Comparison of ENCODE assay signal across 8 cellular contexts in the genomic region with DNA sequence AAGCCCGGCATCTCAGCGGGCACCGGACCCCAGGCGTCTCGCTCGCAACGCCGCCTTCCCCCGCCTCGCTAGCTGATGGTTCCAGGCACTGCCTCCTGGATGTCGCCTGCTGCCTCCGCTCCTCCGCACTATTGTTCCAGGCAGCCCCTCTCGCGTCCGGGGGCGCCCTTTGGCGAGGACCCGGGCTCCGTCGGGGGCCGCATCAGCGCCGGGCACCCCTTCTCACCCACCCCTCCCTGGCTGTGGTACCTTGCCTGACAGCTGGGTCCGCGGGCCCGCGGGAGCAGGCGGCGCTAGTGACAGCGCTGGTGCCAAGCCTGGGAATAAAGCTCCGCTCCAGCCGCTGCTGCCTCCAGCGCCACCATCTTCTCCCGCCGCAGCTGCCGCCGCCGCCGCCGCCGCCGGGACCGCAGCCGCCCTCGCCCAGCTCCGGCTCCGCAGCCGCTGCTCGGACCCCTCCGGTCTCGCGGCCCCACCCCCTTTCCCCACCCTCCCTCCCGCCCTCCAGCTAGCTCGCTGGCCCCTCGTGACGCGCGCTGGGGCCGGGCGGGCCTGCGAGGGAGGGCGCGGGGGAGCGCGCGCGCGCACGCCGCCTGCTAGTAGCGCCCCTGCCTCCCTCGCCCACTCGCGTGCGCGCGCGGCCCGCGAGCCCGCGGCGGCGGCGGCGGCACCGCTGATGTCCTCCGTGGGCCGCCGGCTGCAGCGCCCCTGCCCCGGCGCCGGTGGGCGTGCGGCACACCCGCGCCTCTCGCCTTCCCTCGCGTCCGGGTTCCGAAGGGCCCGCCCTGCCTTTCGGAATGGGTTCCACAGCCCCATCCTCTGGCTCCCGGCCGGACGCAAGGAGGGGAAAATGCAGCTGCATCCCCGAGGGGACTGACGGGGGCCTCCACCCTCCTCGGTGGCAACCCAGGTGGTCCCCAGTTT. TPM values are rescaled to one million over a fixed set of nuclear protein-coding genes. Genes with fewer than 3 reads are reported as not detected.
A peak's percentile ranks its signal among the peaks of the same experiment; 100 is the strongest.
DNase-seq lines count a peak whose midpoint lies in the region; ATAC-seq, FAIRE-seq and TF ChIP-seq lines count a peak whose summit lies in the region.

Gene APBA1 (minus strand): TSS at position 468 of the 924 bp plus-strand sequence.

- no peak for FAIRE-seq in pancreas (lab: Jason Lieb, UNC)
- peak; percentile 53 for FAIRE-seq in urothelium cell line (lab: Jason Lieb, UNC)

- H3K4me3 ChIP-seq in SJSA1 (peak within 1 kb of the TSS; percentile 75), adipocyte (ENCODE audit: low read length) (peak within 1 kb of the TSS; percentile 89), heart left ventricle (peak within 1 kb of the TSS; percentile 48 to 99 (median 82)), pancreas (peak within 1 kb of the TSS; percentile 73 to 93 (median 81))

- TF ChIP-seq CTCF in C4-2B (conservative IDR thresholded peaks at IDR 0.05) (no peak), heart left ventricle (IDR thresholded peaks at IDR 0.05) (peak in 4 of 12 donors; percentile 6 to 24 (median 14)), pancreas (IDR thresholded peaks at IDR 0.05) (no peak)

- H3K9me3 ChIP-seq in SJSA1 (replicated peaks) (no peaks in the 10 kb centered on the region), adipocyte (ENCODE audit: control insufficient read depth, low read length) (no peaks in the 10 kb centered on the region), heart left ventricle (no peaks in the 10 kb centered on the region), pancreas (no peaks in the 10 kb centered on the region)

- H3K27ac ChIP-seq in C4-2B (peak within 1 kb of the TSS; percentile 46), SJSA1 (no peak within 1 kb of the TSS), heart left ventricle (peak within 1 kb of the TSS; percentile 35 to 89 (median 80)), pancreas (peak within 1 kb of the TSS; percentile 36 to 74 (median 55))

- 0 to 1% (median 0%) methylated on average over 15 to 112 of the region's 112 CpGs for WGBS in heart left ventricle, 4 donors
- WGBS in pancreas, 2 donors = 0 to 1% methylated on average over 77 to 112 of the region's 112 CpGs

- DNase-seq in SJSA1 (ENCODE audit: low read depth in 1 of 2, low spot score in 2 of 2) (peak; percentile 47 to 63), adipocyte (ENCODE audit: low read depth) (peak; percentile 90), heart left ventricle (peak; percentile 57 to 83 (median 81)), pancreas (peak; percentile 47 to 85 (median 70)), urothelium cell line (ENCODE audit: low spot score) (peak; percentile 73)

- peak; percentile 34 for ATAC-seq in GM19452 (IDR thresholded peaks at IDR 0.05; ENCODE audit: unreplicated experiment)
- ATAC-seq in HG03521 (IDR thresholded peaks at IDR 0.05; ENCODE audit: unreplicated experiment) = peak; percentile 38
- ATAC-seq in heart left ventricle = peak; percentile 50 to 87 (median 79)
- peak; percentile 69 to 80 (median 72) for ATAC-seq in pancreas

- TF ChIP-seq POLR2A in heart left ventricle (IDR thresholded peaks at IDR 0.05) = peak in 1 of 2 donors; percentile 25

- H3K36me3 ChIP-seq in SJSA1 (no peaks in the 10 kb centered on the region), adipocyte (ENCODE audit: control insufficient read depth, insufficient read depth, low read length, severe bottlenecking) (no peaks in the 10 kb centered on the region), heart left ventricle (no peaks in the 10 kb centered on the region), pancreas (no peaks in the 10 kb centered on the region)

- intact Hi-C loops in heart left ventricle (cut with DNase I) = loop anchor here in 9 of 10 donors (2.0 to 10.0 kb wide), 8 partner anchors 85 to 247 kb away; partner anchors contain the start of gene PTAR1 (in 1 of the 9)
- intact Hi-C loops in pancreas (cut with DNase I) = no loop called here

- H3K27me3 ChIP-seq in SJSA1 (replicated peaks) (no peaks in the 10 kb centered on the region), adipocyte (replicated peaks; ENCODE audit: control insufficient read depth, insufficient read depth, low read length) (no peaks in the 10 kb centered on the region), heart left ventricle (no peaks in the 10 kb centered on the region), pancreas (no peaks in the 10 kb centered on the region)

- peaks cover 34% of the 10 kb centered on the region for H3K4me1 ChIP-seq in SJSA1 (replicated peaks)
- H3K4me1 ChIP-seq in adipocyte (ENCODE audit: control insufficient read depth, insufficient read depth, low read length) = peaks cover 25% of the 10 kb centered on the region
- H3K4me1 ChIP-seq in heart left ventricle = peaks cover 0 to 27% (median 8%) of the 10 kb centered on the region in 12 donors
- H3K4me1 ChIP-seq in pancreas = no peaks in the 10 kb centered on the region

- peak within 1 kb of the TSS; percentile 85 for H3K9ac ChIP-seq in adipocyte (ENCODE audit: low read length)

RNA-seq across cellular contexts. Expression of gene APBA1, which starts in this region (rescaled TPM):
- total RNA-seq in SJSA1 (2014; rRNA removed; shearing (Covaris generic)) = 4.5 and 11.0 TPM in 2 replicates
- 1 to 10 TPM; 1.0 to 6.2 (median 2.4) TPM for total RNA-seq in heart left ventricle
- 1 to 10 TPM in 1 of 2 donors, under 1 TPM in 1; 0.61 to 1.7 TPM for polyA plus RNA-seq in heart left ventricle
- 1 to 10 TPM; 1.8 to 3.2 (median 2.5) TPM for total RNA-seq in pancreas
- polyA plus RNA-seq in pancreas = 1 to 10 TPM in 1 of 2 donors, under 1 TPM in 1; 0.68 to 1.6 TPM

Comparison
In these comparisons a context has a peak if more than half of its experiments do, and no peak if none do; other contexts are left out.
1. intact Hi-C loops: an anchor here in heart left ventricle (2.0 to 10.0 kb wide); none called in pancreas.